Comparison of ENCODE assay signal across 8 cellular contexts in the genomic region with DNA sequence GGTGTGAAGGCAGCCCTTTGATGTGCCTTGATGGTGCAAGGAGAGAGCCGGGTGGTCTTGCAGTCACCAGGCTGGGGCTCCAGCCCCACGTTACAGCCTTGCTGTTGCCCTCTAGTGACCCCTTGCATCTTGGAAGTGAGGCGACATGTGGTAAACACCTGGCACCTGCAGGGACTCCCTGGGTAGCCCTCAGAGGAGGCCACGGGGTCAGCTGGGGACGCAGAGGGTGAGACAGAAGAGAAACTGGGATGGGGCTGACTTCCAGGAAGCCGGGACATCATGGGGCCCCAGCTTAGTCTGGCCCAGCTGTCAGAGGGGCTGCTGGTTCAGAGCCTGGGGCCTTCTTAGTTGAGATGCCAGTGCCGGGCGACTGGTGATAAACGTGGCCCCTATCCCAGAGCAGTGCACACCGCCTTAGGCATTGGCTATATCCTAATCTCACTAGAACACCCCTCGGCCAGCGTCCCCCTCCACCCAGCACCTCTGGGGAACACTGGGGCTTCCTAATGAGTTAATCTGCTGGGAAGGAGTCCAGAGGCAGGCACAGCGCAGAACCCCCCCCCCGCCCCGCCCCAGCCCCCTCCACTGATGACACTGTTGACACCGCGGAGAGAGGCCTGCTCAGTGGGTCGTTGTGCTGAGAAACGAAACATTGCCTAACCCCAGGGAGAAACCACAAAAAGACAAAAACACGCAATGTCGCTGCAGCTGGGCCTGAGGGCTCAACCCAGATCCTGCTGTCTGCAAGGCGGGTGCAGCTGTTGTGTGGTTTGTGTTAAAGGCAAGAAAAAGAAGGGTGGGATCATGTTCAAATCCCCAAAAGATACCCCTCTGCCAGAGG.
DNase-seq lines count a peak whose midpoint lies in the region; ATAC-seq and TF ChIP-seq lines count a peak whose summit lies in the region.

No MANE protein-coding gene starts in this region.

- intact Hi-C loops in activated B cell treated with CpG ODN at 0.5 μM for 24 hours (cut with micrococcal nuclease), result loop anchor here (1.0 to 10.0 kb wide), 6 partner anchors 19 to 99 kb away; a partner anchor contains a TSS
- intact Hi-C loops in colonic mucosa (cut with DNase I), result no loop called here

- no peaks in the 10 kb centered on the region for H3K9me3 Mint-ChIP-seq in activated B cell treated with CpG ODN at 0.5 μM for 24 hours

- peak overlapping the region; percentile 79 for H3K4me3 Mint-ChIP-seq in activated B cell treated with CpG ODN at 0.5 μM for 24 hours

- H3K36me3 Mint-ChIP-seq in activated B cell treated with CpG ODN at 0.5 μM for 24 hours (ENCODE audit: low read depth), result no peaks in the 10 kb centered on the region

- H3K36me3 ChIP-seq in BLaER1 treated with 17β-estradiol and CSF1 and Interleukin-3, amounts not matched to agents 10 nM and 100 nM, result no peaks in the 10 kb centered on the region
- no peaks in the 10 kb centered on the region for H3K36me3 ChIP-seq in colonic mucosa
- no peaks in the 10 kb centered on the region for H3K36me3 ChIP-seq in neutrophil
- H3K36me3 ChIP-seq in MG63, result no peaks in the 10 kb centered on the region

- peak overlapping the region; percentile 93 for H3K27ac Mint-ChIP-seq in activated B cell treated with CpG ODN at 0.5 μM for 24 hours

- POLR2A ChIA-PET in activated B cell treated with CpG ODN at 0.5 μM for 24 hours (lab: Charles Lee), result interaction anchor here (0.5 to 13.6 kb wide), 28 partner anchors 10 to 222 kb away, joined by 3 to 406 read pairs (median 6); a partner anchor contains a TSS

- ATAC-seq in GM19395 (IDR thresholded peaks at IDR 0.05; ENCODE audit: unreplicated experiment), result peak; percentile 58
- ATAC-seq in HG03457 (IDR thresholded peaks at IDR 0.05; ENCODE audit: unreplicated experiment), result peak; percentile 36
- peak; percentile 59 for ATAC-seq in activated B cell treated with CpG ODN at 0.5 μM for 24 hours (ENCODE audit: low read depth)

- H3K9ac ChIP-seq in BLaER1 treated with 17β-estradiol and CSF1 and Interleukin-3, amounts not matched to agents 10 nM and 100 nM, result peak overlapping the region; percentile 75 to 94 (median 89)
- peak overlapping the region; percentile 45 to 81 for H3K9ac ChIP-seq in colonic mucosa (ENCODE audit: low read depth in 2 of 2, low read length in 2 of 2)

- no peak for TF ChIP-seq CTCF in activated B cell treated with CpG ODN at 0.5 μM for 24 hours (IDR thresholded peaks at IDR 0.05)
- TF ChIP-seq CTCF in colonic mucosa (IDR thresholded peaks at IDR 0.05), result no peak
- no peak for TF ChIP-seq CTCF in neutrophil (IDR thresholded peaks at IDR 0.05)

- H3K4me3 ChIP-seq in BLaER1 treated with 17β-estradiol and CSF1 and Interleukin-3, amounts not matched to agents 10 nM and 100 nM, result peak overlapping the region in 8 of 10 experiments; percentile 4 to 59 (median 44); a peak in 13 of 20 replicates
- H3K4me3 ChIP-seq in colonic mucosa, result no peak overlapping the region
- peak overlapping the region; percentile 58 to 65 for H3K4me3 ChIP-seq in neutrophil (ENCODE audit: low read depth in 1 of 2, low read length in 1 of 2)
- no peak overlapping the region for H3K4me3 ChIP-seq in MG63

- peaks cover 87 to 99% (median 97%) of the 10 kb centered on the region in 10 experiments for H3K4me1 ChIP-seq in BLaER1 treated with 17β-estradiol and CSF1 and Interleukin-3, amounts not matched to agents 10 nM and 100 nM
- H3K4me1 ChIP-seq in colonic mucosa (peaks cover 52% of the 10 kb centered on the region), neutrophil (ENCODE audit: control insufficient read depth in 1 of 2, insufficient read depth in 1 of 2, low read depth in 1 of 2, low read length in 1 of 2) (peaks cover 99 to 100% of the 10 kb centered on the region in 2 experiments)

- no peaks in the 10 kb centered on the region for H4K20me1 ChIP-seq in BLaER1 treated with 17β-estradiol and CSF1 and Interleukin-3, amounts not matched to agents 10 nM and 100 nM

- H3K27ac ChIP-seq in BLaER1 treated with 17β-estradiol and CSF1 and Interleukin-3, amounts not matched to agents 10 nM and 100 nM, result peak overlapping the region; percentile 76 to 100 (median 98)
- peak overlapping the region; percentile 80 for H3K27ac ChIP-seq in colonic mucosa
- peak overlapping the region; percentile 100 for H3K27ac ChIP-seq in neutrophil

- no peaks in the 10 kb centered on the region for H3K27me3 ChIP-seq in BLaER1 treated with 17β-estradiol and CSF1 and Interleukin-3, amounts not matched to agents 10 nM and 100 nM
- H3K27me3 ChIP-seq in colonic mucosa, result no peaks in the 10 kb centered on the region
- no peaks in the 10 kb centered on the region for H3K27me3 ChIP-seq in neutrophil
- no peaks in the 10 kb centered on the region for H3K27me3 ChIP-seq in MG63

- CTCF ChIA-PET in activated B cell treated with CpG ODN at 0.5 μM for 24 hours (lab: Charles Lee), result interaction anchor here (0.8 to 6.7 kb wide), 10 partner anchors 13 to 222 kb away, joined by 3 to 47 read pairs (median 5); a partner anchor contains a TSS

- peaks cover 91% of the 10 kb centered on the region for H3K4me1 Mint-ChIP-seq in activated B cell treated with CpG ODN at 0.5 μM for 24 hours

- H3K4me2 ChIP-seq in BLaER1 treated with 17β-estradiol and CSF1 and Interleukin-3, amounts not matched to agents 10 nM and 100 nM, result peak overlapping the region; percentile 93 to 99 (median 98)

- DNase-seq in activated B cell treated with CpG ODN at 0.5 μM for 24 hours (peak; percentile 62), colonic mucosa (peak; percentile 49), NCI-H1105 treated with DMSO at 0.1 percent for 48 hours (lab: John Stamatoyannopoulos, UW) (no peak), MG63 (no peak)

- H3K27me3 Mint-ChIP-seq in activated B cell treated with CpG ODN at 0.5 μM for 24 hours, result no peaks in the 10 kb centered on the region

- H3K9me3 ChIP-seq in BLaER1 treated with 17β-estradiol and CSF1 and Interleukin-3, amounts not matched to agents 10 nM and 100 nM (replicated peaks in 1 of 11), result no peaks in the 10 kb centered on the region
- H3K9me3 ChIP-seq in colonic mucosa (no peaks in the 10 kb centered on the region), neutrophil (no peaks in the 10 kb centered on the region), MG63 (no peaks in the 10 kb centered on the region)

Comparison
In these comparisons a context has a peak if more than half of its experiments do, and no peak if none do; other contexts are left out.
1. H3K4me3 ChIP-seq: peak in BLaER1 treated with 17β-estradiol and CSF1 and Interleukin-3, amounts not matched to agents 10 nM and 100 nM (8 of 10) and neutrophil (2 of 2); none in colonic mucosa (single experiment) and MG63 (single experiment).
2. DNase-seq: peak in activated B cell treated with CpG ODN at 0.5 μM for 24 hours (single experiment) and colonic mucosa (single experiment); none in NCI-H1105 treated with DMSO at 0.1 percent for 48 hours (single experiment) and MG63 (single experiment).
3. Peak in every context shown above with its lines, with median percentiles within 50 percentile points of each other: H3K27ac ChIP-seq and ATAC-seq.